Comparison of ENCODE assay signal across 25 cellular contexts in the genomic region with DNA sequence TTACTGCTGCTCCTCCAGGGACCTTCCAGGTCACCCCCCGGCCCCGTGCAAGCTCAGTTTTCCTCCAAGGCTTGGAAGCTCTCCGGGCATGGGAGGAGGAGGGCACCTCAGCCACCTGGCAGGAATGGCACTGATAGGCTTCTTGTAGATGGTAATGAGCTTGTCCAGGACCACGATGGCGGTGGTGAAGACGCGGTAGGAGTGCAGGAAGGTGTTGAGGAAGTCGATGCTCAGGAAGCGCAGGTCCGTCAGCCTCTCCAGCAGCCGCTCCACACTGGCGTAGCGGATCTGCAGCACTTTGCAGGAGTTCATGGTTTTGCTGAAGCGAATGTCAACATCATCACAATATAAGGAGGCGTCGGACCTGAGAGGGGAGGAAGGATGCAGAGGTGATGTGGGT.
"Had no signal": no experiment of that assay in that cellular context is flagged by ENCODE, and none has a peak within 500 bp of the region (broad histone marks: within the 10 kb centered on the region; RNA-seq: fewer than 3 reads in every experiment).

No MANE protein-coding gene starts in this region.

- H3K36me3 ChIP-seq: SJCRH30 had no signal

- H3K9ac ChIP-seq: SK-N-SH had no signal

- H3K36me3 Mint-ChIP-seq: activated naive CD8-positive, alpha-beta T cell; brain had no signal

- H3K4me3 ChIP-seq: SJCRH30 had no signal

- H3K9me3 Mint-ChIP-seq: activated CD4-positive, alpha-beta memory T cell treated with anti-CD3 and anti-CD28 coated beads, Interleukin-2, amount 10 ng/mL, durations not matched to agents 7 days and 5 days; activated naive CD4-positive, alpha-beta T cell treated with anti-CD3 and anti-CD28 coated beads for 36 hours; activated T-helper 17 cell treated with anti-CD3 and anti-CD28 coated beads, Interleukin-2, amount 50 U/mL, for 72 hours; brain; central memory CD8-positive, alpha-beta T cell had no signal

- H3K27ac Mint-ChIP-seq: activated CD4-positive, alpha-beta memory T cell treated with anti-CD3 and anti-CD28 coated beads, Interleukin-2, amount 10 ng/mL, durations not matched to agents 7 days and 5 days; activated CD4-positive, alpha-beta T cell treated with anti-CD3 and anti-CD28 coated beads for 36 hours; activated naive CD4-positive, alpha-beta T cell treated with anti-CD3 and anti-CD28 coated beads for 36 hours; activated naive CD8-positive, alpha-beta T cell; activated T-helper 17 cell treated with anti-CD3 and anti-CD28 coated beads, Interleukin-2, amount 50 U/mL, for 72 hours; brain had no signal

- H3K27me3 Mint-ChIP-seq: activated T-helper 17 cell treated with anti-CD3 and anti-CD28 coated beads, Interleukin-2, amount 50 U/mL, for 72 hours; brain had no signal

- H3K9me2 ChIP-seq: SK-N-SH had no signal

- H3K4me3 Mint-ChIP-seq: activated CD4-positive, alpha-beta memory T cell treated with anti-CD3 and anti-CD28 coated beads, Interleukin-2, amount 10 ng/mL, durations not matched to agents 7 days and 5 days; activated CD4-positive, alpha-beta T cell treated with anti-CD3 and anti-CD28 coated beads for 36 hours; activated naive CD4-positive, alpha-beta T cell treated with anti-CD3 and anti-CD28 coated beads for 36 hours; activated naive CD8-positive, alpha-beta T cell; activated T-helper 17 cell treated with anti-CD3 and anti-CD28 coated beads, Interleukin-2, amount 50 U/mL, for 72 hours; brain; central memory CD8-positive, alpha-beta T cell had no signal

- DNase-seq: activated CD4-positive, alpha-beta memory T cell treated with anti-CD3 and anti-CD28 coated beads, Interleukin-2, amount 10 ng/mL, durations not matched to agents 7 days and 5 days; activated CD4-positive, alpha-beta T cell treated with anti-CD3 and anti-CD28 coated beads for 36 hours; activated CD4-positive, alpha-beta T cell treated with anti-CD3 and anti-CD28 coated beads, Interleukin-2, amount 50 U/mL, for 1 hour; activated gamma-delta T cell; activated naive CD4-positive, alpha-beta T cell treated with anti-CD3 and anti-CD28 coated beads for 36 hours; activated T-cell treated with anti-CD3 and anti-CD28 coated beads for 4 hours; activated T-cell treated with anti-CD3 and anti-CD28 coated beads, Interleukin-2, amount 50 U/mL, for 48 hours; amygdala; MM.1S; NCI-H1105 treated with DMSO at 0.1 percent for 48 hours; NCI-H1436 treated with DMSO at 0.1 percent for 48 hours; NCI-H187; NCI-H2081 treated with DMSO at 0.1 percent for 48 hours; NCI-H446; NCI-H524; RPMI8226; SJCRH30; SK-N-SH; T-helper 1 cell had no signal

- H3K27me3 ChIP-seq: SJCRH30 had no signal

- H3K27ac ChIP-seq: SJCRH30, VCaP had no signal

- H3K9me3 ChIP-seq: SJCRH30, SK-N-SH had no signal

- FAIRE-seq: astrocyte had no signal

- H3K4me2 ChIP-seq: SK-N-SH had no signal
